Comparison of ENCODE assay signal across 16 cellular contexts in genomic region chr3:69144631-69145244, GRCh38. TPM values are rescaled to one million over a fixed set of nuclear protein-coding genes. Genes with fewer than 3 reads are reported as not detected.
DNase-seq lines count a peak whose midpoint lies in the region; ATAC-seq and TF ChIP-seq lines count a peak whose summit lies in the region.
"Had no signal": no experiment of that assay in that cellular context is flagged by ENCODE, and none has a peak within 500 bp of the region (broad histone marks: within the 10 kb centered on the region; RNA-seq: fewer than 3 reads in every experiment).

No MANE protein-coding gene starts in this region.

- TF ChIP-seq EP300 in upper lobe of left lung (IDR thresholded peaks at IDR 0.05): no peak

- H3K9me3 ChIP-seq in iPS DF 6.9 (ENCODE audit: control insufficient read depth, insufficient read depth, low read length) (no peaks in the 10 kb centered on the region), upper lobe of left lung (no peaks in the 10 kb centered on the region)
- H3K9me3 ChIP-seq: pancreas had no signal

- H3K4me1 ChIP-seq in iPS DF 6.9 (ENCODE audit: control insufficient read depth, insufficient read depth, low read length) (peaks cover 2% of the 10 kb centered on the region; the same call in 1 of the 2 replicates), upper lobe of left lung (no peaks in the 10 kb centered on the region)
- H3K4me1 ChIP-seq: pancreas had no signal

- no CpG with 5 or more reads among the region's 3 CpGs for WGBS in iPS DF 6.9 (ENCODE audit: insufficient coverage, insufficient read length)
- 65 to 69% methylated on average over 3 of the region's 3 CpGs for WGBS in upper lobe of left lung, 2 donors

- TF ChIP-seq POLR2A in NB4 (IDR thresholded peaks at IDR 0.05; ENCODE audit: extremely low read depth, insufficient read length): no peak
- no peak for TF ChIP-seq POLR2A in upper lobe of left lung (IDR thresholded peaks at IDR 0.05)

- H3K4me3 ChIP-seq in NB4 (ENCODE audit: low read depth, low read length): no peak overlapping the region
- no peak overlapping the region for H3K4me3 ChIP-seq in iPS DF 6.9 (ENCODE audit: low read length)
- no peak overlapping the region for H3K4me3 ChIP-seq in upper lobe of left lung
- H3K4me3 ChIP-seq: dorsolateral prefrontal cortex, pancreas, PC-9 had no signal

- TF ChIP-seq CTCF in NB4 (IDR thresholded peaks at IDR 0.05; ENCODE audit: low read depth, low read length) (no peak), upper lobe of left lung (IDR thresholded peaks at IDR 0.05) (no peak)

- H3K36me3 ChIP-seq in iPS DF 6.9 (ENCODE audit: control insufficient read depth, insufficient read depth, low read length) (no peaks in the 10 kb centered on the region), upper lobe of left lung (no peaks in the 10 kb centered on the region)
- H3K36me3 ChIP-seq: pancreas had no signal

- no peak overlapping the region for H3K27ac ChIP-seq in iPS DF 6.9 (ENCODE audit: low read length)
- no peak overlapping the region for H3K27ac ChIP-seq in upper lobe of left lung
- H3K27ac ChIP-seq: pancreas had no signal

- ATAC-seq in upper lobe of left lung (ENCODE audit: low FRiP score in 2 of 2) (no peak), GM19351 (IDR thresholded peaks at IDR 0.05; ENCODE audit: unreplicated experiment) (no peak), GM18867 (IDR thresholded peaks at IDR 0.05; ENCODE audit: unreplicated experiment) (no peak)
- ATAC-seq: pancreas had no signal

- H3K27me3 ChIP-seq in iPS DF 6.9 (ENCODE audit: control insufficient read depth, insufficient read depth, low read length) (peaks cover 3% of the 10 kb centered on the region; the same call in 1 of the 2 replicates), upper lobe of left lung (no peaks in the 10 kb centered on the region)
- H3K27me3 ChIP-seq: pancreas had no signal

- DNase-seq in GDM1 (lab: John Stamatoyannopoulos, UW) (peak; percentile 12), NB4 (ENCODE audit: low read depth) (peak; percentile 28), OCI-M1 (lab: John Stamatoyannopoulos, UW) (peak; percentile 67), iPS DF 6.9 (ENCODE audit: low read depth, low spot score) (peak; percentile 29), upper lobe of left lung (no peak), dedifferentiated amniotic fluid mesenchymal stem cell (ENCODE audit: extremely low spot score) (no peak)
- DNase-seq: activated CD4-positive, alpha-beta T cell treated with anti-CD3 and anti-CD28 coated beads, Interleukin-2, amount 10 ng/mL, durations not matched to agents 24 days and 14 days; CD8-positive, alpha-beta memory T cell; dorsolateral prefrontal cortex; midbrain; NCI-H1694; pancreas; PC-9; T-helper 2 cell had no signal

RNA-seq across cellular contexts. Expression of gene LMOD3, which starts 22.3 kb away (rescaled TPM):
- 1 to 10 TPM in 1 of 6 donors, under 1 TPM in 3, not detected in 2; 0.17 to 4.2 (median 0.40) TPM for total RNA-seq in upper lobe of left lung
- total RNA-seq: activated CD4-positive, alpha-beta T cell treated with anti-CD3 and anti-CD28 coated beads, Interleukin-2, amount 10 ng/mL, durations not matched to agents 24 days and 14 days; CD8-positive, alpha-beta memory T cell; PC-9 had no signal

Comparison
In these comparisons a context has a peak if more than half of its experiments do, and no peak if none do; other contexts are left out.
1. DNase-seq: peak in GDM1 (single experiment), NB4 (single experiment), OCI-M1 (single experiment) and iPS DF 6.9 (single experiment); none in upper lobe of left lung (0 of 2) and dedifferentiated amniotic fluid mesenchymal stem cell (single experiment).